Comparison of ENCODE assay signal across 20 cellular contexts in the genomic region with DNA sequence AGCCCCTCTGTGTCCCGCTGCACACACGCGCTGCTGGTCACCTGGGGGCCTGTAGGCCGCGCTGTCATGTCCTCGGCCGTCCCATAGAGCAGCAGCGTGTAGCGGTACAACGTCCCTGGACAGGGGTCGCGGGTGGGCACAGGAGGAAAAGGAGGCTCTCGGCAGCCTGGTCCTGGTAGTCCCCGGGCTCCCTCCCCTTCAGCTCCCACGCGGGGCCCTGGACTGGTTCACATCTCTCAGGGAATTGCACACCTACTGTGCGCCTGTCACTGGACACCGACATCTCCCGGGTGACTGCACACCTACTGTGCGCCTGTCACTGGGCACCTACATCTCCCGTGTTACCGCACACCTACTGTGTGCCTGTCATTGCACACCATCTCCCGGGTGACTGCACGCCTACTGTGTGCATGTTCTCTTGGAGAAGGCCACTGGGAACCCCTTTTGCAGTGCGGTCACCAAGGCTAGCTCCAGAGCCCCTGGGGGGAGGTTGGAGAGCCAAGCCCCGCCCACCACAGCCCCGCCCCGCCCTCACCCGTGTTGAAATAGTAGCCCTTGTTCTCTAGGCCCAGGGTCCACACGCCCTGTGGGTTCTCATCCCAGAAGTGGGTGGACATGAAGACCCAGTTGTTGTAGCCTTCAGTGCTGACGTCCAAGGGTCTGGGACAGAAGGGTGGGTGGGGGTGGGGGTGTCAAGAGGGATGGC. TPM values are rescaled to one million over a fixed set of nuclear protein-coding genes. Genes with fewer than 3 reads are reported as not detected.
DNase-seq lines count a peak whose midpoint lies in the region; ATAC-seq and TF ChIP-seq lines count a peak whose summit lies in the region.
"Had no signal": no experiment of that assay in that cellular context is flagged by ENCODE, and none has a peak within 500 bp of the region (broad histone marks: within the 10 kb centered on the region; RNA-seq: fewer than 3 reads in every experiment).

No MANE protein-coding gene starts in this region.

- no peaks in the 10 kb centered on the region; the same call in 1 of the 2 replicates for H3K27me3 Mint-ChIP-seq in H9 (ENCODE audit: low read depth)
- H3K27me3 Mint-ChIP-seq: IgD-negative memory B cell had no signal

- H3K27ac Mint-ChIP-seq in H9, result no peak overlapping the region
- H3K27ac Mint-ChIP-seq: CD8-positive, alpha-beta memory T cell; IgD-negative memory B cell had no signal

- no peaks in the 10 kb centered on the region for H3K79me2 ChIP-seq in H9 (ENCODE audit: insufficient read depth, low read length)

- H3K56ac ChIP-seq in H9 (ENCODE audit: insufficient read length, low read depth, low read length), result no peak overlapping the region

- H3K23ac ChIP-seq in H9 (ENCODE audit: insufficient read length, low read depth, low read length), result no peak overlapping the region

- H3K4me3 ChIP-seq in H7 (ENCODE audit: insufficient read depth, low read depth, low read length) (no peak overlapping the region), coronary artery (no peak overlapping the region)
- H3K4me3 ChIP-seq: BLaER1 treated with 17β-estradiol and CSF1 and Interleukin-3, amounts not matched to agents 10 nM and 100 nM; SK-N-MC had no signal

- H3K36me3 ChIP-seq in H7 (replicated peaks; ENCODE audit: control insufficient read depth, insufficient read depth, low read length), result no peaks in the 10 kb centered on the region

- H2AK5ac ChIP-seq in H9 (ENCODE audit: insufficient read length, low read length), result no peak overlapping the region

- DNase-seq in NCI-H82 (lab: John Stamatoyannopoulos, UW) (peak; percentile 15), NCI-H82 treated with DMSO at 0.1 percent for 48 hours (lab: John Stamatoyannopoulos, UW; ENCODE audit: unreplicated experiment) (no peak), H7 (peak; percentile 72), epidermal melanocyte (ENCODE audit: insufficient read length, low spot score) (peak; percentile 19), posterior vena cava (ENCODE audit: low spot score) (peak; percentile 80), coronary artery (ENCODE audit: low spot score) (no peak), H9 (no peak)
- DNase-seq: 8988T; CD8-positive, alpha-beta memory T cell; GF-D8; MV-4-11; NCI-H1417; NCI-H1930; NCI-H2171 treated with DMSO at 0.1 percent for 48 hours; NCI-H446 treated with DMSO at 0.1 percent for 48 hours; NCI-H748 treated with DMSO at 0.1 percent for 48 hours had no signal

- peaks cover 3% of the 10 kb centered on the region for H3K23me2 ChIP-seq in H9 (ENCODE audit: insufficient read length, low read depth, low read length, poor library complexity, severe bottlenecking)

- H3K27me3 ChIP-seq in H7 (ENCODE audit: control insufficient read depth, insufficient read depth, low read length) (no peaks in the 10 kb centered on the region), H9 (ENCODE audit: insufficient read depth, low read length) (no peaks in the 10 kb centered on the region)
- H3K27me3 ChIP-seq: BLaER1 treated with 17β-estradiol and CSF1 and Interleukin-3, amounts not matched to agents 10 nM and 100 nM had no signal

- H3K9me3 ChIP-seq in H9 (ENCODE audit: control insufficient read depth, low read depth, low read length), result no peaks in the 10 kb centered on the region
- H3K9me3 ChIP-seq: BLaER1 treated with 17β-estradiol and CSF1 and Interleukin-3, amounts not matched to agents 10 nM and 100 nM had no signal

- H3K9ac ChIP-seq in H9 (ENCODE audit: extremely low read depth, insufficient read length, low read length), result no peak overlapping the region
- H3K9ac ChIP-seq: BLaER1 treated with 17β-estradiol and CSF1 and Interleukin-3, amounts not matched to agents 10 nM and 100 nM had no signal

- no peaks in the 10 kb centered on the region for H4K20me1 ChIP-seq in H9 (ENCODE audit: control insufficient read depth, insufficient read depth, insufficient read length)

- no CpG with 5 or more reads among the region's 31 CpGs for WGBS in H9 (ENCODE audit: extremely low coverage, insufficient read length, low lambda C conversion rate)

- no peaks in the 10 kb centered on the region for H3K9me3 Mint-ChIP-seq in H9
- H3K9me3 Mint-ChIP-seq: CD8-positive, alpha-beta memory T cell; IgD-negative memory B cell had no signal

- no peak overlapping the region for H3K18ac ChIP-seq in H9 (ENCODE audit: insufficient read length, low read depth, low read length)

- no peak overlapping the region for H2AFZ ChIP-seq in H9 (ENCODE audit: low read length)

- intact Hi-C loops in posterior vena cava (cut with DNase I), result loop anchor here in 1 of 2 donors (1.0 kb wide), 1 partner anchor 34 kb away; no protein-coding TSS in a partner anchor

- H4K91ac ChIP-seq in H9 (ENCODE audit: insufficient read length, low read depth, low read length), result no peak overlapping the region

- H3K4me1 Mint-ChIP-seq in H9, result peaks cover 0 to 8% of the 10 kb centered on the region in 2 experiments; a peak in 2 of 4 replicates

- H3K14ac ChIP-seq in H9 (ENCODE audit: insufficient read depth, low read length), result no peak overlapping the region; the same call in 1 of the 2 replicates

- H2BK15ac ChIP-seq in H9 (ENCODE audit: low read depth, low read length), result no peak overlapping the region

- H4K8ac ChIP-seq in H9 (replicated peaks; ENCODE audit: insufficient read length, low read depth, low read length), result no peak overlapping the region

- peaks cover under 1 to 4% (median 1%) of the 10 kb centered on the region in 3 experiments; a peak in 6 of 7 replicates for H3K36me3 Mint-ChIP-seq in H9 (ENCODE audit: insufficient read depth in 1 of 3, low read depth in 3 of 3)
- H3K36me3 Mint-ChIP-seq: IgD-negative memory B cell had no signal

- H3K27ac ChIP-seq in coronary artery, result no peak overlapping the region
- H3K27ac ChIP-seq in H9 (ENCODE audit: insufficient read length, low read depth, low read length), result no peak overlapping the region
- H3K27ac ChIP-seq: BLaER1 treated with 17β-estradiol and CSF1 and Interleukin-3, amounts not matched to agents 10 nM and 100 nM; SK-N-MC had no signal

- H2BK20ac ChIP-seq in H9 (ENCODE audit: low read depth, low read length, poor library complexity, severe bottlenecking), result no peak overlapping the region

- ATAC-seq in GM21737 (IDR thresholded peaks at IDR 0.05; ENCODE audit: unreplicated experiment), result no peak

- no peak overlapping the region for H2BK12ac ChIP-seq in H9 (ENCODE audit: insufficient read length, low read depth, low read length)

- no peak overlapping the region for H3K4me2 ChIP-seq in H9 (ENCODE audit: insufficient read depth, insufficient read length, low read length)
- H3K4me2 ChIP-seq: BLaER1 treated with 17β-estradiol and CSF1 and Interleukin-3, amounts not matched to agents 10 nM and 100 nM had no signal

- no peaks in the 10 kb centered on the region for H3K79me1 ChIP-seq in H9 (ENCODE audit: insufficient read depth, low read depth, low read length, poor library complexity, severe bottlenecking)

- no peak overlapping the region for H3K4ac ChIP-seq in H9 (ENCODE audit: low read depth, low read length)

- H2BK120ac ChIP-seq in H9 (ENCODE audit: low read depth, low read length, poor library complexity, severe bottlenecking), result no peak overlapping the region

- H4K5ac ChIP-seq in H9 (ENCODE audit: insufficient read length, low read depth, low read length), result no peak overlapping the region

- H2BK5ac ChIP-seq in H9 (ENCODE audit: insufficient read length, low read length), result no peak overlapping the region

- H3K4me3 Mint-ChIP-seq in H9, result no peak overlapping the region
- H3K4me3 Mint-ChIP-seq: IgD-negative memory B cell had no signal

- no peaks in the 10 kb centered on the region for H3K4me1 ChIP-seq in H9 (ENCODE audit: insufficient read depth, low read length)

- no peak overlapping the region for H3T11ph ChIP-seq in H9 (ENCODE audit: low read length)

- TF ChIP-seq CTCF in coronary artery (IDR thresholded peaks at IDR 0.05) (no peak), H9 (conservative IDR thresholded peaks at IDR 0.05) (no peak)

RNA-seq across cellular contexts. Expression of gene C19orf25, which starts 3.5 kb away (rescaled TPM):
- total RNA-seq in H7 (2014; rRNA removed; shearing (Covaris generic)), result 57.2 and 75.3 TPM in 2 replicates
- total RNA-seq in posterior vena cava (10 to 100 TPM; 16.2 to 17.3 TPM), H9 (2021) (30.3 and 36.8 TPM in 2 replicates)

RNA-seq across cellular contexts. Expression of gene PCSK4, which starts 7.6 kb away (rescaled TPM):
- total RNA-seq in H7 (2014; rRNA removed; shearing (Covaris generic)), result 5.5 and 9.6 TPM in 2 replicates
- total RNA-seq in posterior vena cava, result 1 to 10 TPM in 1 of 2 donors, under 1 TPM in 1; 0.52 to 1.8 TPM
- 5.8 and 9.1 TPM in 2 replicates for total RNA-seq in H9 (2021)

RNA-seq across cellular contexts. Expression of gene REEP6, which starts 8.5 kb away (rescaled TPM):
- 3.1 and 4.5 TPM in 2 replicates for total RNA-seq in H7 (2014; rRNA removed; shearing (Covaris generic))
- total RNA-seq in posterior vena cava (1 to 10 TPM in 1 of 2 donors, under 1 TPM in 1; 0.33 to 1.2 TPM), H9 (2021) (10.4 and 10.5 TPM in 2 replicates)

RNA-seq across cellular contexts. Expression of gene ADAMTSL5, which starts 30.3 kb away (rescaled TPM):
- 0.21 and 0.52 TPM in 2 replicates for total RNA-seq in H7 (2014; rRNA removed; shearing (Covaris generic))
- total RNA-seq in posterior vena cava (1 to 10 TPM; 7.4 to 9.1 TPM), H9 (2021) (1.4 and 1.5 TPM in 2 replicates)

RNA-seq across cellular contexts. Expression of gene APC2, which starts 32.6 kb away (rescaled TPM):
- total RNA-seq in H7 (2014; rRNA removed; shearing (Covaris generic)), result 0.11 and 0.31 TPM in 2 replicates
- total RNA-seq in posterior vena cava (under 1 TPM; 0.05 to 0.10 TPM), H9 (2021) (0.68 and 2.0 TPM in 2 replicates)

Comparison
In these comparisons a context has a peak if more than half of its experiments do, and no peak if none do; other contexts are left out.
1. DNase-seq: peak in NCI-H82 (single experiment), H7 (single experiment), epidermal melanocyte (single experiment) and posterior vena cava (single experiment); none in NCI-H82 treated with DMSO at 0.1 percent for 48 hours (single experiment), coronary artery (single experiment) and H9 (single experiment).